ENCODE assay signal across 16 cellular contexts in genomic region chr16:1557576-1557975, GRCh38.
"Had no signal": no experiment of that assay in that cellular context is flagged by ENCODE, and none has a peak within 500 bp of the region (broad histone marks: within the 10 kb centered on the region; RNA-seq: fewer than 3 reads in every experiment).

No MANE protein-coding gene starts in this region.

- H3K27me3 Mint-ChIP-seq: naive B cell had no signal

- ATAC-seq: activated naive CD4-positive, alpha-beta T cell treated with anti-CD3 and anti-CD28 coated beads, Interleukin-2, amount 50 U/mL, for 72 hours; esophagus mucosa; gastroesophageal sphincter; mucosa of descending colon had no signal

- DNase-seq: activated effector memory CD4-positive, alpha-beta T cell treated with anti-CD3 and anti-CD28 coated beads, Interleukin-2, amount 50 U/mL, for 16 hours; activated T-cell treated with anti-CD3 and anti-CD28 coated beads, Interleukin-2, amount 50 U/mL, for 1 hour; amniotic stem cell; effector CD4-positive, alpha-beta T cell; mucosa of descending colon; naive B cell; retina; SJCRH30; spleen; stimulated activated naive CD4-positive, alpha-beta T cell; thyroid gland had no signal

- H3K27ac Mint-ChIP-seq: memory B cell; naive B cell; T-helper 1 cell treated with Interleukin-12 subunit alpha and Interleukin-12 subunit beta and Interleukin-4 antibody, amounts not matched to agents 30 μg/mL and 1 μg/mL, for 36 hours had no signal

- H3K4me3 Mint-ChIP-seq: memory B cell; T-helper 1 cell treated with Interleukin-12 subunit alpha and Interleukin-12 subunit beta and Interleukin-4 antibody, amounts not matched to agents 30 μg/mL and 1 μg/mL, for 36 hours had no signal

- H3K36me3 Mint-ChIP-seq: activated naive CD4-positive, alpha-beta T cell treated with anti-CD3 and anti-CD28 coated beads, Interleukin-2, amount 50 U/mL, for 72 hours; naive B cell had no signal

- H3K9me3 Mint-ChIP-seq: activated naive CD4-positive, alpha-beta T cell treated with anti-CD3 and anti-CD28 coated beads, Interleukin-2, amount 50 U/mL, for 72 hours; memory B cell; naive B cell; T-helper 1 cell treated with Interleukin-12 subunit alpha and Interleukin-12 subunit beta and Interleukin-4 antibody, amounts not matched to agents 30 μg/mL and 1 μg/mL, for 36 hours had no signal
